9 cellular contexts compared by ENCODE assay signal in genomic region chr7:6376820-6377219, GRCh38. TPM values are rescaled to one million over a fixed set of nuclear protein-coding genes. Genes with fewer than 3 reads are reported as not detected.
DNase-seq lines count a peak whose midpoint lies in the region; ATAC-seq and TF ChIP-seq lines count a peak whose summit lies in the region.
"Had no signal": no experiment of that assay in that cellular context is flagged by ENCODE, and none has a peak within 500 bp of the region (broad histone marks: within the 10 kb centered on the region; RNA-seq: fewer than 3 reads in every experiment).

No MANE protein-coding gene starts in this region.

- H4K20me1 ChIP-seq in Loucy (ENCODE audit: insufficient read depth, low read length, poor library complexity, severe bottlenecking), result peaks cover 68% of the 10 kb centered on the region

- peak overlapping the region; percentile 90 for H3K4me2 ChIP-seq in Loucy (ENCODE audit: low read depth, low read length, poor library complexity, severe bottlenecking)

- POLR2A ChIA-PET in CD8-positive, alpha-beta memory T cell (lab: Charles Lee), result no interaction called here

- H3K9me2 ChIP-seq in Loucy (replicated peaks; ENCODE audit: low read depth, low read length), result no peaks in the 10 kb centered on the region

- no peaks in the 10 kb centered on the region for H3K27me3 ChIP-seq in CD8-positive, alpha-beta memory T cell (ENCODE audit: insufficient read depth, low read length, poor library complexity, severe bottlenecking)
- H3K27me3 ChIP-seq in Loucy (ENCODE audit: insufficient read depth, low read length, poor library complexity, severe bottlenecking) (no peaks in the 10 kb centered on the region), endodermal cell (ENCODE audit: control insufficient read depth, insufficient read depth, low read length, poor library complexity, severe bottlenecking) (no peaks in the 10 kb centered on the region)

- H3K27ac ChIP-seq in CD8-positive, alpha-beta memory T cell (ENCODE audit: low read depth, low read length), result no peak overlapping the region
- no peak overlapping the region for H3K27ac ChIP-seq in endodermal cell (ENCODE audit: low read depth, low read length)

- 84 to 90% methylated on average over 4 to 5 of the region's 7 CpGs for WGBS in endodermal cell (ENCODE audit: insufficient coverage in 1 of 2, insufficient read length in 1 of 2), 2 experiments

- CTCF ChIA-PET in CD8-positive, alpha-beta memory T cell (lab: Charles Lee), result interaction anchor here (1.4 kb wide), 1 partner anchor 15 kb away, joined by 6 read pairs; no protein-coding TSS in a partner anchor

- peak overlapping the region; percentile 28 to 83 (median 65) for H3K4me3 Mint-ChIP-seq in CD8-positive, alpha-beta memory T cell
- H3K4me3 Mint-ChIP-seq in endodermal cell, result peak overlapping the region; percentile 77
- H3K4me3 Mint-ChIP-seq in neural crest cell, result peak overlapping the region; percentile 85

- H3K27me3 Mint-ChIP-seq in CD8-positive, alpha-beta memory T cell, result no peaks in the 10 kb centered on the region
- H3K27me3 Mint-ChIP-seq in endodermal cell (ENCODE audit: insufficient read depth) (no peaks in the 10 kb centered on the region), neural crest cell (ENCODE audit: low read depth) (no peaks in the 10 kb centered on the region)

- no peak for DNase-seq in CD8-positive, alpha-beta memory T cell
- no peak for DNase-seq in endodermal cell
- no peak for DNase-seq in neural crest cell (ENCODE audit: low read depth, low spot score)
- DNase-seq in activated effector memory CD4-positive, alpha-beta T cell treated with anti-CD3 and anti-CD28 coated beads, Interleukin-2, amount 50 U/mL, for 16 hours, result no peak
- DNase-seq in foreskin melanocyte, result no peak
- DNase-seq in H4 (ENCODE audit: low spot score), result no peak
- DNase-seq: activated CD8-positive, alpha-beta memory T cell treated with anti-CD3 and anti-CD28 coated beads, Interleukin-2, amount 50 U/mL, for 48 hours had no signal

- TF ChIP-seq CTCF in Loucy (conservative IDR thresholded peaks at IDR 0.05; ENCODE audit: low read length) (no peak), endodermal cell (conservative IDR thresholded peaks at IDR 0.05) (no peak), neural crest cell (conservative IDR thresholded peaks at IDR 0.05) (no peak)

- peak overlapping the region; percentile 93 for H3K9ac ChIP-seq in Loucy (ENCODE audit: low read depth, low read length, poor library complexity, severe bottlenecking)
- no peak overlapping the region for H3K9ac ChIP-seq in endodermal cell (ENCODE audit: extremely low read depth, low read length, poor library complexity, severe bottlenecking)

- H3K4me1 ChIP-seq in CD8-positive, alpha-beta memory T cell (ENCODE audit: insufficient read depth, low read length), result peaks cover 30% of the 10 kb centered on the region
- H3K4me1 ChIP-seq in Loucy (ENCODE audit: insufficient read depth, low read length, poor library complexity, severe bottlenecking) (peaks cover 44% of the 10 kb centered on the region), endodermal cell (ENCODE audit: control insufficient read depth, insufficient read depth, low read length) (no peaks in the 10 kb centered on the region)

- no peaks in the 10 kb centered on the region for H3K36me3 ChIP-seq in CD8-positive, alpha-beta memory T cell (ENCODE audit: insufficient read depth, low read length)
- H3K36me3 ChIP-seq in Loucy (ENCODE audit: insufficient read depth, low read length) (no peaks in the 10 kb centered on the region), endodermal cell (ENCODE audit: control insufficient read depth, insufficient read depth, low read length) (peaks cover 31% of the 10 kb centered on the region)

- peaks cover 44 to 57% (median 56%) of the 10 kb centered on the region in 3 donors for H3K4me1 Mint-ChIP-seq in CD8-positive, alpha-beta memory T cell
- peaks cover 15% of the 10 kb centered on the region for H3K4me1 Mint-ChIP-seq in endodermal cell
- peaks cover 36% of the 10 kb centered on the region for H3K4me1 Mint-ChIP-seq in neural crest cell

- H3K79me2 ChIP-seq in Loucy (ENCODE audit: insufficient read depth, low read length), result peaks cover 71% of the 10 kb centered on the region

- ATAC-seq in HG02678 (IDR thresholded peaks at IDR 0.05; ENCODE audit: unreplicated experiment), result no peak

- peak overlapping the region; percentile 17 to 97 (median 76) for H3K27ac Mint-ChIP-seq in CD8-positive, alpha-beta memory T cell
- H3K27ac Mint-ChIP-seq in endodermal cell, result peak overlapping the region; percentile 86
- H3K27ac Mint-ChIP-seq in neural crest cell (ENCODE audit: unreplicated experiment), result no peak overlapping the region

- H3K36me3 Mint-ChIP-seq in CD8-positive, alpha-beta memory T cell, result peaks cover 0 to 28% (median 2%) of the 10 kb centered on the region in 3 donors
- H3K36me3 Mint-ChIP-seq in endodermal cell (ENCODE audit: low read depth), result peaks cover 24% of the 10 kb centered on the region
- H3K36me3 Mint-ChIP-seq in neural crest cell (ENCODE audit: low read depth), result peaks cover 3% of the 10 kb centered on the region

- H3F3A ChIP-seq in Loucy (ENCODE audit: low read depth), result peaks cover 4% of the 10 kb centered on the region; the same call in 1 of the 2 replicates

- no peaks in the 10 kb centered on the region for H3K9me3 Mint-ChIP-seq in CD8-positive, alpha-beta memory T cell
- H3K9me3 Mint-ChIP-seq in endodermal cell (no peaks in the 10 kb centered on the region), neural crest cell (no peaks in the 10 kb centered on the region)

- H3K4me3 ChIP-seq in CD8-positive, alpha-beta memory T cell (ENCODE audit: low read length), result no peak overlapping the region
- H3K4me3 ChIP-seq in Loucy (ENCODE audit: low read length, poor library complexity, severe bottlenecking) (peak overlapping the region; percentile 99), endodermal cell (ENCODE audit: low read length) (peak overlapping the region; percentile 39)

- no peak overlapping the region for H2AFZ ChIP-seq in Loucy (ENCODE audit: low read length)

- H3K9me3 ChIP-seq in CD8-positive, alpha-beta memory T cell (ENCODE audit: low read length), result no peaks in the 10 kb centered on the region
- no peaks in the 10 kb centered on the region for H3K9me3 ChIP-seq in Loucy (ENCODE audit: insufficient read depth, low read depth, low read length)
- no peaks in the 10 kb centered on the region for H3K9me3 ChIP-seq in endodermal cell (ENCODE audit: control insufficient read depth, low read length)

RNA-seq across cellular contexts. Expression of gene RAC1, which starts 2.5 kb away (rescaled TPM):
- 100 to 1,000 TPM; 224 to 231 TPM for total RNA-seq in CD8-positive, alpha-beta memory T cell
- 299 TPM for polyA plus RNA-seq in CD8-positive, alpha-beta memory T cell
- total RNA-seq in endodermal cell, result 100 to 1,000 TPM; 236 to 238 TPM
- 221 TPM for polyA plus RNA-seq in endodermal cell (2013, experiment 1 of 2)
- polyA plus RNA-seq in endodermal cell (2013, experiment 2 of 2), result 214 TPM
- total RNA-seq in neural crest cell, result 200 and 224 TPM in 2 replicates
- 136 and 203 TPM in 2 replicates for total RNA-seq in H4 (2014; rRNA removed; shearing (Covaris generic))

RNA-seq across cellular contexts. Expression of gene FAM220A, which starts 28.1 kb away (rescaled TPM):
- 10 to 100 TPM; 15.8 to 16.7 TPM for total RNA-seq in CD8-positive, alpha-beta memory T cell
- 5.5 TPM for polyA plus RNA-seq in CD8-positive, alpha-beta memory T cell
- total RNA-seq in endodermal cell (10 to 100 TPM; 19.9 to 22.2 TPM), neural crest cell (19.4 and 25.0 TPM in 2 replicates)
- 24.4 TPM for polyA plus RNA-seq in endodermal cell (2013, experiment 1 of 2)
- 22.3 TPM for polyA plus RNA-seq in endodermal cell (2013, experiment 2 of 2)
- total RNA-seq in H4 (2014; rRNA removed; shearing (Covaris generic)), result 52.1 and 58.0 TPM in 2 replicates
